Comparison of ENCODE assay signal across 1 cellular context in genomic region chr9:109499631-109500120, GRCh38.
A peak's percentile ranks its signal among the peaks of the same experiment; 100 is the strongest.
TF ChIP-seq lines count a peak whose summit lies in the region.

No MANE protein-coding gene starts in this region.

TF ChIP-seq in HEK293, 187 proteins besides CTCF, POLR2A, EP300 and RAD21 (continued from another document):
- TF ChIP-seq ZNF311 (tag by site-specific recombination; IDR thresholded peaks at IDR 0.05; ENCODE audit: borderline replicate concordance): no peak
- 0 out of 2 replicates have a peak, but pooled peaks have one; percentile 7 for TF ChIP-seq SP7 (tag by site-specific recombination; IDR thresholded peaks at IDR 0.05)
- TF ChIP-seq ZNF19 (tag by site-specific recombination; IDR thresholded peaks at IDR 0.05; ENCODE audit: low read depth): no peak
- TF ChIP-seq GLIS1 (tag by site-specific recombination; IDR thresholded peaks at IDR 0.05): peak; percentile 98
- TF ChIP-seq ZBTB17 (tag by site-specific recombination; IDR thresholded peaks at IDR 0.05): no peak
- TF ChIP-seq ZNF184 (tag by site-specific recombination; IDR thresholded peaks at IDR 0.05): peak; percentile 47; the same call in 1 of the 2 replicates
- TF ChIP-seq GLIS2 (tag by site-specific recombination; IDR thresholded peaks at IDR 0.05): peak; percentile 89
- TF ChIP-seq ZNF704 (tag by site-specific recombination; IDR thresholded peaks at IDR 0.05): no peak
- TF ChIP-seq IKZF3 (tag by site-specific recombination; IDR thresholded peaks at IDR 0.05): 0 out of 2 replicates have a peak, but pooled peaks have one; percentile 17
- 0 out of 2 replicates have a peak, but pooled peaks have one; percentile 33 for TF ChIP-seq ZBTB44 (tag by site-specific recombination; IDR thresholded peaks at IDR 0.05)
- peak; percentile 94 for TF ChIP-seq ZNF423 (tag by site-specific recombination; IDR thresholded peaks at IDR 0.05)
- TF ChIP-seq ZNF561 (tag by site-specific recombination; IDR thresholded peaks at IDR 0.05; ENCODE audit: borderline replicate concordance): 0 out of 2 replicates have a peak, but pooled peaks have one; percentile 50
- TF ChIP-seq ZNF768 (tag by site-specific recombination; IDR thresholded peaks at IDR 0.05): no peak
- peak; percentile 65; the same call in 1 of the 2 replicates for TF ChIP-seq ZBTB8A (tag by site-specific recombination; IDR thresholded peaks at IDR 0.05)
- peak; percentile 64 for TF ChIP-seq KLF8 (tag by site-specific recombination; IDR thresholded peaks at IDR 0.05)
- 0 out of 2 replicates have a peak, but pooled peaks have one; percentile 27 for TF ChIP-seq ZNF660 (tag by site-specific recombination; IDR thresholded peaks at IDR 0.05)
- TF ChIP-seq SP2 (tag by site-specific recombination; IDR thresholded peaks at IDR 0.05): peak; percentile 50
- 0 out of 2 replicates have a peak, but pooled peaks have one; percentile 21 for TF ChIP-seq ZNF335 (tag by site-specific recombination; conservative IDR thresholded peaks at IDR 0.05)
